In genomic region chrX:119693996-119694451, GRCh38 we compare ENCODE assay signal across 9 cellular contexts. TPM values are rescaled to one million over a fixed set of nuclear protein-coding genes. Genes with fewer than 3 reads are reported as not detected.
A peak's percentile ranks its signal among the peaks of the same experiment; 100 is the strongest.
DNase-seq lines count a peak whose midpoint lies in the region; ATAC-seq and TF ChIP-seq lines count a peak whose summit lies in the region.
"Had no signal": no experiment of that assay in that cellular context is flagged by ENCODE, and none has a peak within 500 bp of the region (broad histone marks: within the 10 kb centered on the region; RNA-seq: fewer than 3 reads in every experiment).

No MANE protein-coding gene starts in this region.

- H3K27me3 Mint-ChIP-seq in T-cell = no peaks in the 10 kb centered on the region

- POLR2A ChIA-PET in SK-N-SH (lab: Yijun Ruan, JAX) (interaction anchor here (1.5 to 1.9 kb wide), 3 partner anchors 19 to 97 kb away, joined by 4 to 7 read pairs (median 5); partner anchors contain the start of gene RPL39), T-cell (lab: Charles Lee) (interaction anchor here (0.7 to 1.1 kb wide), 2 partner anchors 12 to 44 kb away, joined by 3 to 10 read pairs; no protein-coding TSS in a partner anchor)

- no peak for ATAC-seq in SK-N-SH treated with all-trans-retinoic acid at 6 μM for 48 hours
- no peak for ATAC-seq in T-cell (replicated peaks in 1 of 4)
- ATAC-seq in stimulated activated effector memory CD8-positive, alpha-beta T cell treated with anti-CD3 and anti-CD28 coated beads, Interleukin-12 subunit alpha, Interleukin-12 subunit beta, amount 100 ng/mL, for 72 hours = no peak
- ATAC-seq in GM21619 (IDR thresholded peaks at IDR 0.05; ENCODE audit: unreplicated experiment) = no peak
- ATAC-seq in HG02938 (IDR thresholded peaks at IDR 0.05; ENCODE audit: unreplicated experiment) = no peak

- H3K4me1 ChIP-seq in SK-N-SH (ENCODE audit: control insufficient read depth in 1 of 2, insufficient read depth in 2 of 2, low read depth in 1 of 2, low read length in 1 of 2) = peaks cover 0 to 10% of the 10 kb centered on the region in 2 experiments; a peak in 1 of 4 replicates
- H3K4me1 ChIP-seq in iPS-15b (ENCODE audit: control insufficient read depth, insufficient read depth, low read length) = peaks cover 12% of the 10 kb centered on the region

- no peaks in the 10 kb centered on the region for H3K36me3 Mint-ChIP-seq in T-cell
- peaks cover 28% of the 10 kb centered on the region for H3K36me3 Mint-ChIP-seq in stimulated activated effector memory CD8-positive, alpha-beta T cell treated with anti-CD3 and anti-CD28 coated beads, Interleukin-12 subunit alpha, Interleukin-12 subunit beta, amount 100 ng/mL, for 72 hours

- H3K4me1 Mint-ChIP-seq in T-cell = peaks cover 29 to 45% (median 31%) of the 10 kb centered on the region in 3 donors
- peaks cover 18% of the 10 kb centered on the region for H3K4me1 Mint-ChIP-seq in stimulated activated effector memory CD8-positive, alpha-beta T cell treated with anti-CD3 and anti-CD28 coated beads, Interleukin-12 subunit alpha, Interleukin-12 subunit beta, amount 100 ng/mL, for 72 hours

- peak overlapping the region; percentile 90 to 94 (median 93) for H3K4me3 Mint-ChIP-seq in T-cell
- peak overlapping the region; percentile 84 for H3K4me3 Mint-ChIP-seq in stimulated activated effector memory CD8-positive, alpha-beta T cell treated with anti-CD3 and anti-CD28 coated beads, Interleukin-12 subunit alpha, Interleukin-12 subunit beta, amount 100 ng/mL, for 72 hours

- H3K27ac ChIP-seq in SK-N-SH (ENCODE audit: low read depth in 2 of 2, low read length in 1 of 2) = no peak overlapping the region
- H3K27ac ChIP-seq: 22Rv1 had no signal

- no peaks in the 10 kb centered on the region for H4K20me1 ChIP-seq in SK-N-SH (ENCODE audit: insufficient read depth)

- no peaks in the 10 kb centered on the region for H3K9me3 ChIP-seq in SK-N-SH
- H3K9me3 ChIP-seq in iPS-15b (ENCODE audit: control insufficient read depth, insufficient read depth, low read length) = no peaks in the 10 kb centered on the region

- H3K4me2 ChIP-seq in SK-N-SH = no peak overlapping the region

- DNase-seq in SK-N-SH (peak; percentile 26), T-cell (no peak), NOMO-1 (lab: John Stamatoyannopoulos, UW; ENCODE audit: unreplicated experiment in 2 of 2) (no peak)
- no peak for DNase-seq in stimulated activated effector memory CD8-positive, alpha-beta T cell treated with anti-CD3 and anti-CD28 coated beads, Interleukin-12 subunit alpha, Interleukin-12 subunit beta, amount 100 ng/mL, for 72 hours (ENCODE audit: low spot score in 2 of 2)

- no peaks in the 10 kb centered on the region for H3F3A ChIP-seq in SK-N-SH (replicated peaks; ENCODE audit: insufficient read depth)

- H3K27me3 ChIP-seq in SK-N-SH (ENCODE audit: insufficient read depth) (peaks cover 39% of the 10 kb centered on the region), iPS-15b (ENCODE audit: control insufficient read depth, insufficient read depth, low read length) (peaks cover 23% of the 10 kb centered on the region)

- peak overlapping the region; percentile 43 to 77 for H3K27ac Mint-ChIP-seq in T-cell
- no peak overlapping the region for H3K27ac Mint-ChIP-seq in stimulated activated effector memory CD8-positive, alpha-beta T cell treated with anti-CD3 and anti-CD28 coated beads, Interleukin-12 subunit alpha, Interleukin-12 subunit beta, amount 100 ng/mL, for 72 hours

- TF ChIP-seq EP300 in SK-N-SH (IDR thresholded peaks at IDR 0.05; ENCODE audit: borderline replicate concordance in 1 of 2, low read depth in 1 of 2, low read length in 1 of 2) = no peak

- H3K36me3 ChIP-seq in SK-N-SH (replicated peaks in 1 of 2; ENCODE audit: control insufficient read depth in 1 of 2, insufficient read depth in 2 of 2, low read length in 1 of 2) (no peaks in the 10 kb centered on the region), iPS-15b (ENCODE audit: control insufficient read depth, insufficient read depth, low read length) (no peaks in the 10 kb centered on the region)

- H3K9me2 ChIP-seq in SK-N-SH = no peaks in the 10 kb centered on the region

- WGBS in SK-N-SH (ENCODE audit: low lambda C conversion rate) = 91% methylated on average over 16 of the region's 23 CpGs

- H3K79me2 ChIP-seq in SK-N-SH (ENCODE audit: insufficient read depth) = peaks cover 28% of the 10 kb centered on the region

- H3K9me3 Mint-ChIP-seq in T-cell = no peaks in the 10 kb centered on the region
- no peaks in the 10 kb centered on the region for H3K9me3 Mint-ChIP-seq in stimulated activated effector memory CD8-positive, alpha-beta T cell treated with anti-CD3 and anti-CD28 coated beads, Interleukin-12 subunit alpha, Interleukin-12 subunit beta, amount 100 ng/mL, for 72 hours

- CTCF ChIA-PET in SK-N-SH (lab: Yijun Ruan, JAX) = interaction anchor here (1.0 to 1.8 kb wide), 8 partner anchors 18 to 84 kb away, joined by 3 to 6 read pairs (median 4); no protein-coding TSS in a partner anchor
- CTCF ChIA-PET in T-cell (lab: Charles Lee) = interaction anchor here (0.6 to 1.6 kb wide), 6 partner anchors 10 to 90 kb away, joined by 3 to 9 read pairs (median 4); no protein-coding TSS in a partner anchor

- TF ChIP-seq CTCF in SK-N-SH (IDR thresholded peaks at IDR 0.05) = no peak

- no peak overlapping the region for H3K9ac ChIP-seq in SK-N-SH
- H3K9ac ChIP-seq in iPS-15b (ENCODE audit: low read depth, low read length) = no peak overlapping the region

- H3K4me3 ChIP-seq in SK-N-SH (ENCODE audit: low read depth in 2 of 2, low read length in 1 of 2) (no peak overlapping the region), iPS-15b (ENCODE audit: low read depth, low read length) (peak overlapping the region; percentile 64)

- TF ChIP-seq RAD21 in SK-N-SH (IDR thresholded peaks at IDR 0.05; ENCODE audit: low read length) = no peak

- no peak overlapping the region for H2AFZ ChIP-seq in SK-N-SH (ENCODE audit: low read depth)

TF ChIP-seq in SK-N-SH, 30 proteins besides CTCF, POLR2A, EP300 and RAD21:
- TF ChIP-seq GABPA (IDR thresholded peaks at IDR 0.05; ENCODE audit: low read depth) (no peak), SMC3 (IDR thresholded peaks at IDR 0.05; ENCODE audit: low read depth, low read length) (no peak), ZBTB33 (IDR thresholded peaks at IDR 0.05; ENCODE audit: borderline replicate concordance, low read depth) (no peak), FOXJ3 (CRISPR knock-in tag; IDR thresholded peaks at IDR 0.05) (no peak), TCF12 (IDR thresholded peaks at IDR 0.05) (no peak), RFX5 (IDR thresholded peaks at IDR 0.05; ENCODE audit: low read length) (no peak), NFIC (IDR thresholded peaks at IDR 0.05; ENCODE audit: borderline replicate concordance) (no peak), MAX (IDR thresholded peaks at IDR 0.05; ENCODE audit: low read depth) (no peak)

TF ChIP-seq in SK-N-SH treated with all-trans-retinoic acid at 6 μM for 48 hours, 23 proteins besides CTCF, POLR2A, EP300 and RAD21 (continues in another document):
- no peak for TF ChIP-seq PATZ1 (CRISPR knock-in tag; IDR thresholded peaks at IDR 0.05; ENCODE audit: borderline replicate concordance)
- TF ChIP-seq TSHZ2 (CRISPR knock-in tag; IDR thresholded peaks at IDR 0.05) = no peak

RNA-seq across cellular contexts. Expression of gene SEPTIN6, which starts 1.1 kb away (rescaled TPM):
- polyA plus RNA-seq in SK-N-SH (2012; rRNA removed) = 33.1 and 36.3 TPM in 2 replicates
- 29.5 and 36.9 TPM in 2 replicates for polyA plus RNA-seq in SK-N-SH (2012; cell fraction: cytosol; rRNA removed)
- 22.0 and 24.7 TPM in 2 replicates for polyA plus RNA-seq in SK-N-SH (2012; cell fraction: nucleus; rRNA removed)
- total RNA-seq in T-cell = 100 to 1,000 TPM; 171 to 269 (median 206) TPM
